ENCODE assay signal across 1 cellular context in genomic region chr20:62368303-62368628, GRCh38.
TF ChIP-seq lines count a peak whose summit lies in the region.

No MANE protein-coding gene starts in this region.

TF ChIP-seq in HepG2, 621 proteins besides CTCF, POLR2A, EP300 and RAD21 (continued from another document and continues in another):
- TF ChIP-seq ARID5B (CRISPR knock-in tag; IDR thresholded peaks at IDR 0.05) = no peak
- TF ChIP-seq ZNF558 (CRISPR knock-in tag; IDR thresholded peaks at IDR 0.05; ENCODE audit: borderline replicate concordance) = peak; percentile 31; the same call in 1 of the 2 replicates
- TF ChIP-seq HNRNPL (IDR thresholded peaks at IDR 0.05; ENCODE audit: low read depth, low read length) = no peak
- TF ChIP-seq HOMEZ (CRISPR knock-in tag; IDR thresholded peaks at IDR 0.05; ENCODE audit: low read depth) = no peak
- TF ChIP-seq CHD4 (IDR thresholded peaks at IDR 0.05; ENCODE audit: borderline replicate concordance, low read length) = no peak; the same call in 1 of the 2 replicates
- TF ChIP-seq ZNF598 (CRISPR knock-in tag; IDR thresholded peaks at IDR 0.05; ENCODE audit: borderline replicate concordance) = no peak
- no peak; the same call in none of the 2 replicates for TF ChIP-seq LBX2 (CRISPR knock-in tag; IDR thresholded peaks at IDR 0.05; ENCODE audit: borderline replicate concordance)
- no peak for TF ChIP-seq MYPOP (CRISPR knock-in tag; IDR thresholded peaks at IDR 0.05)
- TF ChIP-seq ZNF557 (CRISPR knock-in tag; IDR thresholded peaks at IDR 0.05) = no peak
- no peak for TF ChIP-seq KDM2A (CRISPR knock-in tag; IDR thresholded peaks at IDR 0.05; ENCODE audit: borderline replicate concordance, low read depth)
- no peak for TF ChIP-seq ZBTB8A (CRISPR knock-in tag; IDR thresholded peaks at IDR 0.05; ENCODE audit: borderline replicate concordance, low read depth)
- TF ChIP-seq HMGA1 (CRISPR knock-in tag; conservative IDR thresholded peaks at IDR 0.05) = no peak
- no peak for TF ChIP-seq SNAPC2 (CRISPR knock-in tag; IDR thresholded peaks at IDR 0.05)
- no peak for TF ChIP-seq GATAD2A (CRISPR knock-in tag; IDR thresholded peaks at IDR 0.05)
- TF ChIP-seq HOXA7 (CRISPR knock-in tag; IDR thresholded peaks at IDR 0.05) = no peak
- TF ChIP-seq ZBTB4 (CRISPR knock-in tag; IDR thresholded peaks at IDR 0.05; ENCODE audit: borderline replicate concordance) = no peak
- no peak for TF ChIP-seq GTF3A (CRISPR knock-in tag; conservative IDR thresholded peaks at IDR 0.05)
- no peak for TF ChIP-seq ZUFSP (CRISPR knock-in tag; IDR thresholded peaks at IDR 0.05; ENCODE audit: borderline replicate concordance)
- TF ChIP-seq ZBTB1 (CRISPR knock-in tag; IDR thresholded peaks at IDR 0.05; ENCODE audit: borderline replicate concordance) = no peak
- no peak for TF ChIP-seq ZNF678 (CRISPR knock-in tag; IDR thresholded peaks at IDR 0.05)
- no peak for TF ChIP-seq ESRRA (CRISPR knock-in tag; IDR thresholded peaks at IDR 0.05; ENCODE audit: low read depth)
- no peak for TF ChIP-seq ZNF503 (CRISPR knock-in tag; IDR thresholded peaks at IDR 0.05)
- TF ChIP-seq ZBTB42 (CRISPR knock-in tag; IDR thresholded peaks at IDR 0.05) = peak; percentile 19
- TF ChIP-seq MAX (IDR thresholded peaks at IDR 0.05) = no peak; the same call in 1 of the 2 replicates
- no peak for TF ChIP-seq PCBP2 (optimal IDR thresholded peaks at IDR 0.05; ENCODE audit: low read depth, low read length, poor library complexity, severe bottlenecking)
- no peak for TF ChIP-seq ATF4 (CRISPR knock-in tag; IDR thresholded peaks at IDR 0.05)
- no peak for TF ChIP-seq ZNF562 (CRISPR knock-in tag; IDR thresholded peaks at IDR 0.05; ENCODE audit: borderline replicate concordance)
- TF ChIP-seq ZBTB46 (CRISPR knock-in tag; IDR thresholded peaks at IDR 0.05; ENCODE audit: borderline replicate concordance) = no peak
- TF ChIP-seq TFDP1 (CRISPR knock-in tag; IDR thresholded peaks at IDR 0.05; ENCODE audit: borderline replicate concordance) = no peak
- TF ChIP-seq ZNF772 (CRISPR knock-in tag; IDR thresholded peaks at IDR 0.05) = no peak
- no peak for TF ChIP-seq ZNF230 (CRISPR knock-in tag; IDR thresholded peaks at IDR 0.05)
- no peak for TF ChIP-seq ZNF589 (CRISPR knock-in tag; conservative IDR thresholded peaks at IDR 0.05)
- TF ChIP-seq ZNF850 (CRISPR knock-in tag; conservative IDR thresholded peaks at IDR 0.05) = no peak
- TF ChIP-seq ZNF776 (CRISPR knock-in tag; IDR thresholded peaks at IDR 0.05) = no peak
- TF ChIP-seq RNF219 (CRISPR knock-in tag; IDR thresholded peaks at IDR 0.05) = no peak
- TF ChIP-seq GZF1 (CRISPR knock-in tag; IDR thresholded peaks at IDR 0.05) = no peak
- TF ChIP-seq HNRNPUL1 (IDR thresholded peaks at IDR 0.05; ENCODE audit: low read depth, low read length) = no peak
- TF ChIP-seq ZNF251 (CRISPR knock-in tag; IDR thresholded peaks at IDR 0.05) = no peak
- no peak for TF ChIP-seq ZNF713 (CRISPR knock-in tag; IDR thresholded peaks at IDR 0.05)
- 0 out of 2 replicates have a peak, but pooled peaks have one; percentile 3 for TF ChIP-seq HOXA3 (CRISPR knock-in tag; IDR thresholded peaks at IDR 0.05)
- no peak for TF ChIP-seq KLF6 (CRISPR knock-in tag; IDR thresholded peaks at IDR 0.05)
- no peak for TF ChIP-seq U2AF2 (IDR thresholded peaks at IDR 0.05; ENCODE audit: low read depth, low read length)
- TF ChIP-seq ZKSCAN5 (CRISPR knock-in tag; IDR thresholded peaks at IDR 0.05) = no peak
